Comparison of ENCODE assay signal across 2 cellular contexts in the genomic region with DNA sequence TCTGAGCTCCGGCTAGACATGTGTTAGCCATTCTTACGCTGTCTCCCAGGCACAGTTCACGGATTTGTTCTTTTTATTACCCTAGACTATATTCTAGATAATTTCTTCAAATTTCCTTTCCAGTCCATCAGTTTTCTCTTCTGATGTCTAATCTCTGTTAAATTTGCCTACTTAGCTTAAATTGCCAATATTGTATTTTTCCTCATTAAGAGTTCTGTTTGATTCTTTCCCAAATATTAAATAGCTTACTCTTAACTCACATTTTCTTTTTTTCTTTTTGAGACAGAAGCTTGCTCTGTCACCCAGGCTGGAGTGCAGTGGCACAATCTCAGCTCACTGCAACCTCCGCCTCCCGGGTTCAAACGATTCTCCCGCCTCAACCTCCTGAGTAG.
A peak's percentile ranks its signal among the peaks of the same experiment; 100 is the strongest.
TF ChIP-seq lines count a peak whose summit lies in the region.

No MANE protein-coding gene starts in this region.

TF ChIP-seq in HepG2, 621 proteins besides CTCF, POLR2A, EP300 and RAD21:
- TF ChIP-seq U2AF2 (IDR thresholded peaks at IDR 0.05; ENCODE audit: low read depth, low read length): no peak
- no peak for TF ChIP-seq ZSCAN20 (CRISPR knock-in tag; IDR thresholded peaks at IDR 0.05; ENCODE audit: borderline replicate concordance)
- no peak for TF ChIP-seq IKZF1 (IDR thresholded peaks at IDR 0.05)
- TF ChIP-seq, protein P1, sequence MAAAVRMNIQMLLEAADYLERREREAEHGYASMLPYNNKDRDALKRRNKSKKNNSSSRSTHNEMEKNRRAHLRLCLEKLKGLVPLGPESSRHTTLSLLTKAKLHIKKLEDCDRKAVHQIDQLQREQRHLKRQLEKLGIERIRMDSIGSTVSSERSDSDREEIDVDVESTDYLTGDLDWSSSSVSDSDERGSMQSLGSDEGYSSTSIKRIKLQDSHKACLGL (CRISPR knock-in tag; IDR thresholded peaks at IDR 0.05): no peak
- TF ChIP-seq MAFF (IDR thresholded peaks at IDR 0.05; ENCODE audit: low read depth, low read length): peak; percentile 27; the same call in 1 of the 2 replicates
- peak; percentile 41 to 63; a peak in 3 of 4 replicates for TF ChIP-seq MAFK (conservative IDR thresholded peaks at IDR 0.05 in 1 of 2, IDR thresholded peaks at IDR 0.05 in 1 of 2; ENCODE audit: low read length in 2 of 2)
- TF ChIP-seq SMAD9 (CRISPR knock-in tag; IDR thresholded peaks at IDR 0.05): no peak
- TF ChIP-seq IRX3 (CRISPR knock-in tag; IDR thresholded peaks at IDR 0.05; ENCODE audit: borderline replicate concordance, low read depth): no peak
- no peak for TF ChIP-seq HNRNPL (IDR thresholded peaks at IDR 0.05; ENCODE audit: low read depth, low read length)
- no peak for TF ChIP-seq KLF12 (CRISPR knock-in tag; IDR thresholded peaks at IDR 0.05; ENCODE audit: borderline replicate concordance)
- no peak for TF ChIP-seq KLF15 (CRISPR knock-in tag; IDR thresholded peaks at IDR 0.05; ENCODE audit: borderline replicate concordance)
- TF ChIP-seq, protein P2, sequence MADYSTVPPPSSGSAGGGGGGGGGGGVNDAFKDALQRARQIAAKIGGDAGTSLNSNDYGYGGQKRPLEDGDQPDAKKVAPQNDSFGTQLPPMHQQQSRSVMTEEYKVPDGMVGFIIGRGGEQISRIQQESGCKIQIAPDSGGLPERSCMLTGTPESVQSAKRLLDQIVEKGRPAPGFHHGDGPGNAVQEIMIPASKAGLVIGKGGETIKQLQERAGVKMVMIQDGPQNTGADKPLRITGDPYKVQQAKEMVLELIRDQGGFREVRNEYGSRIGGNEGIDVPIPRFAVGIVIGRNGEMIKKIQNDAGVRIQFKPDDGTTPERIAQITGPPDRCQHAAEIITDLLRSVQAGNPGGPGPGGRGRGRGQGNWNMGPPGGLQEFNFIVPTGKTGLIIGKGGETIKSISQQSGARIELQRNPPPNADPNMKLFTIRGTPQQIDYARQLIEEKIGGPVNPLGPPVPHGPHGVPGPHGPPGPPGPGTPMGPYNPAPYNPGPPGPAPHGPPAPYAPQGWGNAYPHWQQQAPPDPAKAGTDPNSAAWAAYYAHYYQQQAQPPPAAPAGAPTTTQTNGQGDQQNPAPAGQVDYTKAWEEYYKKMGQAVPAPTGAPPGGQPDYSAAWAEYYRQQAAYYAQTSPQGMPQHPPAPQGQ (CRISPR knock-in tag; IDR thresholded peaks at IDR 0.05; ENCODE audit: borderline replicate concordance): no peak

TF ChIP-seq in K562, 482 proteins besides CTCF, POLR2A, EP300 and RAD21:
- TF ChIP-seq C11orf30 (IDR thresholded peaks at IDR 0.05; ENCODE audit: low read depth) (peak; percentile 37; the same call in 1 of the 2 replicates), ZNF316 (IDR thresholded peaks at IDR 0.05) (peak; percentile 54; the same call in 1 of the 2 replicates), HMG20B (CRISPR knock-in tag; IDR thresholded peaks at IDR 0.05) (no peak), ZNF347 (CRISPR knock-in tag; IDR thresholded peaks at IDR 0.05; ENCODE audit: low read depth) (no peak), U2AF1 (optimal IDR thresholded peaks at IDR 0.05; ENCODE audit: low read depth, low read length) (no peak)
- TF ChIP-seq, protein P3, sequence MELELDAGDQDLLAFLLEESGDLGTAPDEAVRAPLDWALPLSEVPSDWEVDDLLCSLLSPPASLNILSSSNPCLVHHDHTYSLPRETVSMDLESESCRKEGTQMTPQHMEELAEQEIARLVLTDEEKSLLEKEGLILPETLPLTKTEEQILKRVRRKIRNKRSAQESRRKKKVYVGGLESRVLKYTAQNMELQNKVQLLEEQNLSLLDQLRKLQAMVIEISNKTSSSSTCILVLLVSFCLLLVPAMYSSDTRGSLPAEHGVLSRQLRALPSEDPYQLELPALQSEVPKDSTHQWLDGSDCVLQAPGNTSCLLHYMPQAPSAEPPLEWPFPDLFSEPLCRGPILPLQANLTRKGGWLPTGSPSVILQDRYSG (tag; conservative IDR thresholded peaks at IDR 0.05; ENCODE audit: low read depth): no peak
TF ChIP-seq in K562: peak in this region for 2.
